In genomic region chr3:65961128-65961527, GRCh38 we compare ENCODE assay signal across 1 cellular context.
TF ChIP-seq lines count a peak whose summit lies in the region.

No MANE protein-coding gene starts in this region.

TF ChIP-seq in HepG2, 621 proteins besides CTCF, POLR2A, EP300 and RAD21 (continued from another document and continues in another):
- TF ChIP-seq, protein P1, sequence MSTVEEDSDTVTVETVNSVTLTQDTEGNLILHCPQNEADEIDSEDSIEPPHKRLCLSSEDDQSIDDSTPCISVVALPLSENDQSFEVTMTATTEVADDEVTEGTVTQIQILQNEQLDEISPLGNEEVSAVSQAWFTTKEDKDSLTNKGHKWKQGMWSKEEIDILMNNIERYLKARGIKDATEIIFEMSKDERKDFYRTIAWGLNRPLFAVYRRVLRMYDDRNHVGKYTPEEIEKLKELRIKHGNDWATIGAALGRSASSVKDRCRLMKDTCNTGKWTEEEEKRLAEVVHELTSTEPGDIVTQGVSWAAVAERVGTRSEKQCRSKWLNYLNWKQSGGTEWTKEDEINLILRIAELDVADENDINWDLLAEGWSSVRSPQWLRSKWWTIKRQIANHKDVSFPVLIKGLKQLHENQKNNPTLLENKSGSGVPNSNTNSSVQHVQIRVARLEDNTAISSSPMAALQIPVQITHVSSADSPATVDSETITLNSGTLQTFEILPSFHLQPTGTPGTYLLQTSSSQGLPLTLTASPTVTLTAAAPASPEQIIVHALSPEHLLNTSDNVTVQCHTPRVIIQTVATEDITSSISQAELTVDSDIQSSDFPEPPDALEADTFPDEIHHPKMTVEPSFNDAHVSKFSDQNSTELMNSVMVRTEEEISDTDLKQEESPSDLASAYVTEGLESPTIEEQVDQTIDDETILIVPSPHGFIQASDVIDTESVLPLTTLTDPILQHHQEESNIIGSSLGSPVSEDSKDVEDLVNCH (CRISPR knock-in tag; IDR thresholded peaks at IDR 0.05): no peak
- TF ChIP-seq HIVEP1 (CRISPR knock-in tag; IDR thresholded peaks at IDR 0.05): no peak
- TF ChIP-seq, protein P2, sequence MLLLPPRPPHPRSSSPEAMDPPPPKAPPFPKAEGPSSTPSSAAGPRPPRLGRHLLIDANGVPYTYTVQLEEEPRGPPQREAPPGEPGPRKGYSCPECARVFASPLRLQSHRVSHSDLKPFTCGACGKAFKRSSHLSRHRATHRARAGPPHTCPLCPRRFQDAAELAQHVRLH (CRISPR knock-in tag; IDR thresholded peaks at IDR 0.05; ENCODE audit: borderline replicate concordance, low read depth): no peak
- no peak for TF ChIP-seq ZSCAN9 (CRISPR knock-in tag; IDR thresholded peaks at IDR 0.05; ENCODE audit: borderline replicate concordance)
- TF ChIP-seq ZBTB7B (CRISPR knock-in tag; IDR thresholded peaks at IDR 0.05): no peak
- TF ChIP-seq, protein P3, sequence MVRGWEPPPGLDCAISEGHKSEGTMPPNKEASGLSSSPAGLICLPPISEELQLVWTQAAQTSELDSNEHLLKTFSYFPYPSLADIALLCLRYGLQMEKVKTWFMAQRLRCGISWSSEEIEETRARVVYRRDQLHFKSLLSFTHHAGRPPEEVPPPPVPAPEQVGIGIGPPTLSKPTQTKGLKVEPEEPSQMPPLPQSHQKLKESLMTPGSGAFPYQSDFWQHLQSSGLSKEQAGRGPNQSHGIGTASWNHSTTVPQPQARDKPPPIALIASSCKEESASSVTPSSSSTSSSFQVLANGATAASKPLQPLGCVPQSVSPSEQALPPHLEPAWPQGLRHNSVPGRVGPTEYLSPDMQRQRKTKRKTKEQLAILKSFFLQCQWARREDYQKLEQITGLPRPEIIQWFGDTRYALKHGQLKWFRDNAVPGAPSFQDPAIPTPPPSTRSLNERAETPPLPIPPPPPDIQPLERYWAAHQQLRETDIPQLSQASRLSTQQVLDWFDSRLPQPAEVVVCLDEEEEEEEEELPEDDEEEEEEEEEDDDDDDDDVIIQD (CRISPR knock-in tag; IDR thresholded peaks at IDR 0.05; ENCODE audit: low read depth): peak; percentile 48; the same call in 1 of the 2 replicates
- TF ChIP-seq POLR2AphosphoS2 (IDR thresholded peaks at IDR 0.05; ENCODE audit: low read depth, low read length): no peak
- no peak for TF ChIP-seq TSC22D2 (CRISPR knock-in tag; IDR thresholded peaks at IDR 0.05; ENCODE audit: borderline replicate concordance)
- TF ChIP-seq MEIS2 (CRISPR knock-in tag; IDR thresholded peaks at IDR 0.05): no peak
- TF ChIP-seq SKI (IDR thresholded peaks at IDR 0.05; ENCODE audit: partially characterized antibody): no peak
- TF ChIP-seq ZNF24 (IDR thresholded peaks at IDR 0.05): peak; percentile 73; the same call in 1 of the 2 replicates
- TF ChIP-seq, protein P4, sequence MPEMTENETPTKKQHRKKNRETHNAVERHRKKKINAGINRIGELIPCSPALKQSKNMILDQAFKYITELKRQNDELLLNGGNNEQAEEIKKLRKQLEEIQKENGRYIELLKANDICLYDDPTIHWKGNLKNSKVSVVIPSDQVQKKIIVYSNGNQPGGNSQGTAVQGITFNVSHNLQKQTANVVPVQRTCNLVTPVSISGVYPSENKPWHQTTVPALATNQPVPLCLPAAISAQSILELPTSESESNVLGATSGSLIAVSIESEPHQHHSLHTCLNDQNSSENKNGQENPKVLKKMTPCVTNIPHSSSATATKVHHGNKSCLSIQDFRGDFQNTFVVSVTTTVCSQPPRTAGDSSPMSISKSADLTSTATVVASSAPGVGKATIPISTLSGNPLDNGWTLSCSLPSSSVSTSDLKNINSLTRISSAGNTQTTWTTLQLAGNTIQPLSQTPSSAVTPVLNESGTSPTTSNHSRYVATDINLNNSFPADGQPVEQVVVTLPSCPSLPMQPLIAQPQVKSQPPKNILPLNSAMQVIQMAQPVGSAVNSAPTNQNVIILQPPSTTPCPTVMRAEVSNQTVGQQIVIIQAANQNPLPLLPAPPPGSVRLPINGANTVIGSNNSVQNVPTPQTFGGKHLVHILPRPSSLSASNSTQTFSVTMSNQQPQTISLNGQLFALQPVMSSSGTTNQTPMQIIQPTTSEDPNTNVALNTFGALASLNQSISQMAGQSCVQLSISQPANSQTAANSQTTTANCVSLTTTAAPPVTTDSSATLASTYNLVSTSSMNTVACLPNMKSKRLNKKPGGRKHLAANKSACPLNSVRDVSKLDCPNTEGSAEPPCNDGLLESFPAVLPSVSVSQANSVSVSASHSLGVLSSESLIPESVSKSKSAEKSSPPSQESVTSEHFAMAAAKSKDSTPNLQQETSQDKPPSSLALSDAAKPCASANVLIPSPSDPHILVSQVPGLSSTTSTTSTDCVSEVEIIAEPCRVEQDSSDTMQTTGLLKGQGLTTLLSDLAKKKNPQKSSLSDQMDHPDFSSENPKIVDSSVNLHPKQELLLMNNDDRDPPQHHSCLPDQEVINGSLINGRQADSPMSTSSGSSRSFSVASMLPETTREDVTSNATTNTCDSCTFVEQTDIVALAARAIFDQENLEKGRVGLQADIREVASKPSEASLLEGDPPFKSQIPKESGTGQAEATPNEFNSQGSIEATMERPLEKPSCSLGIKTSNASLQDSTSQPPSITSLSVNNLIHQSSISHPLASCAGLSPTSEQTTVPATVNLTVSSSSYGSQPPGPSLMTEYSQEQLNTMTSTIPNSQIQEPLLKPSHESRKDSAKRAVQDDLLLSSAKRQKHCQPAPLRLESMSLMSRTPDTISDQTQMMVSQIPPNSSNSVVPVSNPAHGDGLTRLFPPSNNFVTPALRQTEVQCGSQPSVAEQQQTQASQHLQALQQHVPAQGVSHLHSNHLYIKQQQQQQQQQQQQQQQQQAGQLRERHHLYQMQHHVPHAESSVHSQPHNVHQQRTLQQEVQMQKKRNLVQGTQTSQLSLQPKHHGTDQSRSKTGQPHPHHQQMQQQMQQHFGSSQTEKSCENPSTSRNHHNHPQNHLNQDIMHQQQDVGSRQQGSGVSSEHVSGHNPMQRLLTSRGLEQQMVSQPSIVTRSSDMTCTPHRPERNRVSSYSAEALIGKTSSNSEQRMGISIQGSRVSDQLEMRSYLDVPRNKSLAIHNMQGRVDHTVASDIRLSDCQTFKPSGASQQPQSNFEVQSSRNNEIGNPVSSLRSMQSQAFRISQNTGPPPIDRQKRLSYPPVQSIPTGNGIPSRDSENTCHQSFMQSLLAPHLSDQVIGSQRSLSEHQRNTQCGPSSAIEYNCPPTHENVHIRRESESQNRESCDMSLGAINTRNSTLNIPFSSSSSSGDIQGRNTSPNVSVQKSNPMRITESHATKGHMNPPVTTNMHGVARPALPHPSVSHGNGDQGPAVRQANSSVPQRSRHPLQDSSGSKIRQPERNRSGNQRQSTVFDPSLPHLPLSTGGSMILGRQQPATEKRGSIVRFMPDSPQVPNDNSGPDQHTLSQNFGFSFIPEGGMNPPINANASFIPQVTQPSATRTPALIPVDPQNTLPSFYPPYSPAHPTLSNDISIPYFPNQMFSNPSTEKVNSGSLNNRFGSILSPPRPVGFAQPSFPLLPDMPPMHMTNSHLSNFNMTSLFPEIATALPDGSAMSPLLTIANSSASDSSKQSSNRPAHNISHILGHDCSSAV (CRISPR knock-in tag; IDR thresholded peaks at IDR 0.05; ENCODE audit: borderline replicate concordance): no peak
- 0 out of 2 replicates have a peak, but pooled peaks have one; percentile 12 for TF ChIP-seq CEBPG (CRISPR knock-in tag; IDR thresholded peaks at IDR 0.05)
- no peak for TF ChIP-seq NCOA5 (CRISPR knock-in tag; IDR thresholded peaks at IDR 0.05)
- TF ChIP-seq NR2F1 (CRISPR knock-in tag; IDR thresholded peaks at IDR 0.05): no peak
- peak; percentile 36; the same call in 1 of the 2 replicates for TF ChIP-seq SAP130 (CRISPR knock-in tag; IDR thresholded peaks at IDR 0.05; ENCODE audit: low read depth)
- TF ChIP-seq, protein P5, sequence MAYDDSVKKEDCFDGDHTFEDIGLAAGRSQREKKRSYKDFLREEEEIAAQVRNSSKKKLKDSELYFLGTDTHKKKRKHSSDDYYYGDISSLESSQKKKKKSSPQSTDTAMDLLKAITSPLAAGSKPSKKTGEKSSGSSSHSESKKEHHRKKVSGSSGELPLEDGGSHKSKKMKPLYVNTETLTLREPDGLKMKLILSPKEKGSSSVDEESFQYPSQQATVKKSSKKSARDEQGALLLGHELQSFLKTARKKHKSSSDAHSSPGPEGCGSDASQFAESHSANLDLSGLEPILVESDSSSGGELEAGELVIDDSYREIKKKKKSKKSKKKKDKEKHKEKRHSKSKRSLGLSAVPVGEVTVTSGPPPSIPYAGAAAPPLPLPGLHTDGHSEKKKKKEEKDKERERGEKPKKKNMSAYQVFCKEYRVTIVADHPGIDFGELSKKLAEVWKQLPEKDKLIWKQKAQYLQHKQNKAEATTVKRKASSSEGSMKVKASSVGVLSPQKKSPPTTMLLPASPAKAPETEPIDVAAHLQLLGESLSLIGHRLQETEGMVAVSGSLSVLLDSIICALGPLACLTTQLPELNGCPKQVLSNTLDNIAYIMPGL (CRISPR knock-in tag; IDR thresholded peaks at IDR 0.05; ENCODE audit: borderline replicate concordance in 1 of 2, low read depth in 1 of 2): no peak
- TF ChIP-seq ESRRA (CRISPR knock-in tag; IDR thresholded peaks at IDR 0.05; ENCODE audit: low read depth): 0 out of 2 replicates have a peak, but pooled peaks have one; percentile 45
- TF ChIP-seq ZNF800 (CRISPR knock-in tag; IDR thresholded peaks at IDR 0.05): no peak
- TF ChIP-seq, protein P6, sequence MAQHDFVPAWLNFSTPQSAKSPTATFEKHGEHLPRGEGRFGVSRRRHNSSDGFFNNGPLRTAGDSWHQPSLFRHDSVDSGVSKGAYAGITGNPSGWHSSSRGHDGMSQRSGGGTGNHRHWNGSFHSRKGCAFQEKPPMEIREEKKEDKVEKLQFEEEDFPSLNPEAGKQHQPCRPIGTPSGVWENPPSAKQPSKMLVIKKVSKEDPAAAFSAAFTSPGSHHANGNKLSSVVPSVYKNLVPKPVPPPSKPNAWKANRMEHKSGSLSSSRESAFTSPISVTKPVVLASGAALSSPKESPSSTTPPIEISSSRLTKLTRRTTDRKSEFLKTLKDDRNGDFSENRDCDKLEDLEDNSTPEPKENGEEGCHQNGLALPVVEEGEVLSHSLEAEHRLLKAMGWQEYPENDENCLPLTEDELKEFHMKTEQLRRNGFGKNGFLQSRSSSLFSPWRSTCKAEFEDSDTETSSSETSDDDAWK (CRISPR knock-in tag; IDR thresholded peaks at IDR 0.05): no peak
- TF ChIP-seq, protein P7, sequence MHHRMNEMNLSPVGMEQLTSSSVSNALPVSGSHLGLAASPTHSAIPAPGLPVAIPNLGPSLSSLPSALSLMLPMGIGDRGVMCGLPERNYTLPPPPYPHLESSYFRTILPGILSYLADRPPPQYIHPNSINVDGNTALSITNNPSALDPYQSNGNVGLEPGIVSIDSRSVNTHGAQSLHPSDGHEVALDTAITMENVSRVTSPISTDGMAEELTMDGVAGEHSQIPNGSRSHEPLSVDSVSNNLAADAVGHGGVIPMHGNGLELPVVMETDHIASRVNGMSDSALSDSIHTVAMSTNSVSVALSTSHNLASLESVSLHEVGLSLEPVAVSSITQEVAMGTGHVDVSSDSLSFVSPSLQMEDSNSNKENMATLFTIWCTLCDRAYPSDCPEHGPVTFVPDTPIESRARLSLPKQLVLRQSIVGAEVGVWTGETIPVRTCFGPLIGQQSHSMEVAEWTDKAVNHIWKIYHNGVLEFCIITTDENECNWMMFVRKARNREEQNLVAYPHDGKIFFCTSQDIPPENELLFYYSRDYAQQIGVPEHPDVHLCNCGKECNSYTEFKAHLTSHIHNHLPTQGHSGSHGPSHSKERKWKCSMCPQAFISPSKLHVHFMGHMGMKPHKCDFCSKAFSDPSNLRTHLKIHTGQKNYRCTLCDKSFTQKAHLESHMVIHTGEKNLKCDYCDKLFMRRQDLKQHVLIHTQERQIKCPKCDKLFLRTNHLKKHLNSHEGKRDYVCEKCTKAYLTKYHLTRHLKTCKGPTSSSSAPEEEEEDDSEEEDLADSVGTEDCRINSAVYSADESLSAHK (CRISPR knock-in tag; IDR thresholded peaks at IDR 0.05; ENCODE audit: borderline replicate concordance): no peak
- TF ChIP-seq RBM39 (IDR thresholded peaks at IDR 0.05; ENCODE audit: low read depth, low read length, poor library complexity, severe bottlenecking): no peak
- TF ChIP-seq POGZ (CRISPR knock-in tag; IDR thresholded peaks at IDR 0.05): peak; percentile 42; the same call in 1 of the 2 replicates
- no peak for TF ChIP-seq ZNF317 (CRISPR knock-in tag; IDR thresholded peaks at IDR 0.05)
- no peak for TF ChIP-seq ZNF710 (CRISPR knock-in tag; IDR thresholded peaks at IDR 0.05; ENCODE audit: borderline replicate concordance)
- TF ChIP-seq, protein P8, sequence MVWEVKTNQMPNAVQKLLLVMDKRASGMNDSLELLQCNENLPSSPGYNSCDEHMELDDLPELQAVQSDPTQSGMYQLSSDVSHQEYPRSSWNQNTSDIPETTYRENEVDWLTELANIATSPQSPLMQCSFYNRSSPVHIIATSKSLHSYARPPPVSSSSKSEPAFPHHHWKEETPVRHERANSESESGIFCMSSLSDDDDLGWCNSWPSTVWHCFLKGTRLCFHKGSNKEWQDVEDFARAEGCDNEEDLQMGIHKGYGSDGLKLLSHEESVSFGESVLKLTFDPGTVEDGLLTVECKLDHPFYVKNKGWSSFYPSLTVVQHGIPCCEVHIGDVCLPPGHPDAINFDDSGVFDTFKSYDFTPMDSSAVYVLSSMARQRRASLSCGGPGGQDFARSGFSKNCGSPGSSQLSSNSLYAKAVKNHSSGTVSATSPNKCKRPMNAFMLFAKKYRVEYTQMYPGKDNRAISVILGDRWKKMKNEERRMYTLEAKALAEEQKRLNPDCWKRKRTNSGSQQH (CRISPR knock-in tag; IDR thresholded peaks at IDR 0.05; ENCODE audit: low read depth): no peak
- TF ChIP-seq, protein P9, sequence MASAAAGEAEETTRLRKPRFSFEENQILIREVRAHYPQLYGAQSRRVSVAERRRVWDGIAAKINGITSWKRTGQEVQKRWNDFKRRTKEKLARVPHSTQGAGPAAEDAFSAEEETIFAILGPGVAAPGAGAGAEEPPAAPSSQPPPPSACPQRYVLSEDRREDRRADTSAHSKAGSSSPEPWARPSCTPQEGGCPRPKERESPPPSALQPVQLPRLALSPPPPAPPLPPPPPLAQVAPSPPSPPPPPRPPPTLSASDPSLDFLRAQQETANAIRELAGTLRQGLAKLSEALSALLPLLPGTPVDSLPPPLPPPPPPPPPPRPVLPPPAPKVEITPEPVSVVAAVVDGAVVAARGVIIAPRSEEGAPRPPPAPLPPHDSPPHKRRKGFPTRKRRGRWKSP (CRISPR knock-in tag; IDR thresholded peaks at IDR 0.05): no peak
